ENCODE assay signal across 20 cellular contexts in the genomic region with DNA sequence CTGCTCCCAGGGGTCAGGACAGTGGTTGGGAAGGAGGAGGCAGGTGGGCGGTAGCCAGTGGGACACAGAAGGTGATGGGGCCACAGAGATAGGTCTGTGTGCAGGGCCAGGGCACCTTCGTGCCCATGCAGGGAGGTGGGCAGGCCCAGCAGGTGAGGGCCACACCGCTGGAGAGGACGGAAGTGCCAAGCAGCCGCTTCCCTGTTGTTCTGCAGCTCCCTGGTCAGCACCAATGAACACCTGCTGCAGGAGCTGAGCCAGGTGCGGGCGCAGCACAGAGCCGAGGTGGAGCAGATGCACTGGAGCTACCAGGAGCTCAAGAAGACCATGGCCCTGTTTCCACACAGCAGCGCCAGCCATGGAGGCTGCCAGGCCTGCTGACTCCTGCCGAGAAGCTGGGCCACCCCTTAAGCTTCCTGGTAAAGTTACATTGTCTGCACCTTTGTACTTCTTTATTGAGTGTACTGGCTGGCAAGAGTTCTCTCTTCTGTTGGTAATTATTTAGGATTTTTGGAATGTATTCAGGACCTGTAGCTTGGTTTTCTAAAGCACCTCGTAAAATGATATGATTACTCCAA. TPM values are rescaled to one million over a fixed set of nuclear protein-coding genes. Genes with fewer than 3 reads are reported as not detected.
DNase-seq lines count a peak whose midpoint lies in the region; ATAC-seq and TF ChIP-seq lines count a peak whose summit lies in the region.
"Had no signal": no experiment of that assay in that cellular context is flagged by ENCODE, and none has a peak within 500 bp of the region (broad histone marks: within the 10 kb centered on the region; RNA-seq: fewer than 3 reads in every experiment).

No MANE protein-coding gene starts in this region.

- CTCF ChIA-PET in HEK293 (lab: Yijun Ruan, JAX): interaction anchor here (1.3 kb wide), 1 partner anchor 206 kb away, joined by 3 read pairs; no protein-coding TSS in a partner anchor

- POLR2A ChIA-PET in HEK293 (lab: Yijun Ruan, JAX): no interaction called here

- no peaks in the 10 kb centered on the region for H3K9me3 Mint-ChIP-seq in activated CD4-positive, alpha-beta T cell treated with anti-CD3 and anti-CD28 coated beads, Interleukin-2, amount 10 ng/mL, durations not matched to agents 24 days and 14 days
- H3K9me3 Mint-ChIP-seq in HFFc6: no peaks in the 10 kb centered on the region
- H3K9me3 Mint-ChIP-seq: CD4-positive, CD25-positive, alpha-beta regulatory T cell had no signal

- intact Hi-C loops in lower lobe of right lung (cut with DNase I): no loop called here
- intact Hi-C loops in activated CD4-positive, alpha-beta T cell treated with anti-CD3 and anti-CD28 coated beads, Interleukin-2, amount 10 ng/mL, durations not matched to agents 24 days and 14 days (cut with micrococcal nuclease): no loop called here

- no peaks in the 10 kb centered on the region for H3K27me3 Mint-ChIP-seq in activated CD4-positive, alpha-beta T cell treated with anti-CD3 and anti-CD28 coated beads, Interleukin-2, amount 10 ng/mL, durations not matched to agents 24 days and 14 days
- no peaks in the 10 kb centered on the region; the same call in 1 of the 2 replicates for H3K27me3 Mint-ChIP-seq in HFFc6 (ENCODE audit: insufficient read depth)
- H3K27me3 Mint-ChIP-seq: CD4-positive, CD25-positive, alpha-beta regulatory T cell had no signal

- ATAC-seq in lower lobe of right lung (peak; percentile 20 to 45), HG03354 (IDR thresholded peaks at IDR 0.05; ENCODE audit: poor library complexity, severe bottlenecking, unreplicated experiment) (no peak)

- H3K4me1 ChIP-seq in HEK293 (ENCODE audit: control insufficient read depth, insufficient read depth, low read length) (no peaks in the 10 kb centered on the region), lower lobe of right lung (no peaks in the 10 kb centered on the region)
- H3K4me1 ChIP-seq: adrenal gland, Peyer's patch had no signal

- H3K36me3 Mint-ChIP-seq in activated CD4-positive, alpha-beta T cell treated with anti-CD3 and anti-CD28 coated beads, Interleukin-2, amount 10 ng/mL, durations not matched to agents 24 days and 14 days (ENCODE audit: low read depth): peaks cover 27% of the 10 kb centered on the region
- H3K36me3 Mint-ChIP-seq in HFFc6 (ENCODE audit: low read depth): peaks cover 6% of the 10 kb centered on the region

- DNase-seq in COLO668 (lab: John Stamatoyannopoulos, UW; ENCODE audit: unreplicated experiment) (peak; percentile 77), NCI-H510A treated with DMSO at 0.1 percent for 48 hours (lab: John Stamatoyannopoulos, UW) (peak; percentile 98), lower lobe of right lung (peak; percentile 20), HFFc6 (no peak)
- no peak for DNase-seq in activated CD4-positive, alpha-beta T cell treated with anti-CD3 and anti-CD28 coated beads, Interleukin-2, amount 10 ng/mL, durations not matched to agents 24 days and 14 days
- no peak for DNase-seq in activated CD8-positive, alpha-beta memory T cell treated with anti-CD3 and anti-CD28 coated beads, Interleukin-2, amount 50 U/mL, for 48 hours
- DNase-seq: activated CD4-positive, alpha-beta T cell treated with anti-CD3 and anti-CD28 coated beads, Interleukin-2, amount 50 U/mL, for 4 hours; CD4-positive, CD25-positive, alpha-beta regulatory T cell; cortex of kidney; DMS 273 treated with DMSO at 0.1 percent for 48 hours; mammary epithelial cell; NCI-H446; stimulated activated naive CD4-positive, alpha-beta T cell treated with Interleukin-2 at 50 U/mL for 16 hours; T-helper 2 cell had no signal

- H3K36me3 ChIP-seq in HEK293 (ENCODE audit: control insufficient read depth in 2 of 2, insufficient read depth in 1 of 2, low read length in 2 of 2) (peaks cover 35 to 78% of the 10 kb centered on the region in 2 experiments), lower lobe of right lung (peaks cover 18% of the 10 kb centered on the region)
- H3K36me3 ChIP-seq: adrenal gland had no signal

- no peaks in the 10 kb centered on the region for H3K4me1 Mint-ChIP-seq in activated CD4-positive, alpha-beta T cell treated with anti-CD3 and anti-CD28 coated beads, Interleukin-2, amount 10 ng/mL, durations not matched to agents 24 days and 14 days
- peaks cover 7% of the 10 kb centered on the region for H3K4me1 Mint-ChIP-seq in HFFc6 (ENCODE audit: low read depth)
- H3K4me1 Mint-ChIP-seq: CD4-positive, CD25-positive, alpha-beta regulatory T cell had no signal

- H3K27me3 ChIP-seq in lower lobe of right lung (ENCODE audit: low read depth): no peaks in the 10 kb centered on the region
- H3K27me3 ChIP-seq: adrenal gland, Peyer's patch had no signal

- no peak for TF ChIP-seq CTCF in HEK293 (tag by site-specific recombination; IDR thresholded peaks at IDR 0.05)
- TF ChIP-seq CTCF in lower lobe of right lung (IDR thresholded peaks at IDR 0.05): no peak
- TF ChIP-seq CTCF in HFFc6 (IDR thresholded peaks at IDR 0.05): no peak

- no peak overlapping the region; the same call in 1 of the 2 replicates for H3K27ac ChIP-seq in HEK293 (ENCODE audit: extremely low read depth, low read depth, low read length)
- H3K27ac ChIP-seq in lower lobe of right lung: no peak overlapping the region
- H3K27ac ChIP-seq: adrenal gland, KMS-11, Peyer's patch, skin epidermis had no signal

- no peak overlapping the region for H3K4me3 ChIP-seq in HEK293 (ENCODE audit: low read depth, low read length)
- no peak overlapping the region for H3K4me3 ChIP-seq in lower lobe of right lung
- H3K4me3 ChIP-seq: adrenal gland, Peyer's patch, skin epidermis had no signal

- no peak overlapping the region for H3K27ac Mint-ChIP-seq in activated CD4-positive, alpha-beta T cell treated with anti-CD3 and anti-CD28 coated beads, Interleukin-2, amount 10 ng/mL, durations not matched to agents 24 days and 14 days
- H3K27ac Mint-ChIP-seq in HFFc6: no peak overlapping the region
- H3K27ac Mint-ChIP-seq: CD4-positive, CD25-positive, alpha-beta regulatory T cell had no signal

- H3K9me3 ChIP-seq in HEK293 (ENCODE audit: control insufficient read depth, insufficient read depth, low read depth, low read length) (no peaks in the 10 kb centered on the region), lower lobe of right lung (no peaks in the 10 kb centered on the region)
- H3K9me3 ChIP-seq: adrenal gland, Peyer's patch had no signal

- H3K4me3 Mint-ChIP-seq in activated CD4-positive, alpha-beta T cell treated with anti-CD3 and anti-CD28 coated beads, Interleukin-2, amount 10 ng/mL, durations not matched to agents 24 days and 14 days: no peak overlapping the region
- no peak overlapping the region for H3K4me3 Mint-ChIP-seq in HFFc6
- H3K4me3 Mint-ChIP-seq: CD4-positive, CD25-positive, alpha-beta regulatory T cell had no signal

TF ChIP-seq in HEK293, 187 proteins besides CTCF, POLR2A, EP300 and RAD21:
- TF ChIP-seq MZF1 (tag by site-specific recombination; IDR thresholded peaks at IDR 0.05; ENCODE audit: borderline replicate concordance) (no peak), ZNF600 (tag by site-specific recombination; IDR thresholded peaks at IDR 0.05) (peak; percentile 47; the same call in 1 of the 2 replicates)

RNA-seq across cellular contexts. Expression of gene TPPP, which starts 40.3 kb away (rescaled TPM):
- total RNA-seq in lower lobe of right lung: 16.2 TPM
- total RNA-seq in activated CD4-positive, alpha-beta T cell treated with anti-CD3 and anti-CD28 coated beads, Interleukin-2, amount 10 ng/mL, durations not matched to agents 24 days and 14 days: 0.07 TPM in 1 of 2 replicates, not detected in the other
- under 1 TPM; 0.19 to 0.43 (median 0.30) TPM for total RNA-seq in HFFc6 (2021; fragmentation: NEBNext Ultra II Directional; extraction: Animal tissue kit (Norgen Biotek cat#: 25700))

RNA-seq across cellular contexts. Expression of gene CEP72, which starts 40.7 kb away (rescaled TPM):
- total RNA-seq in lower lobe of right lung: 10.6 TPM
- 33.2 and 36.0 TPM in 2 replicates for total RNA-seq in activated CD4-positive, alpha-beta T cell treated with anti-CD3 and anti-CD28 coated beads, Interleukin-2, amount 10 ng/mL, durations not matched to agents 24 days and 14 days
- 1 to 10 TPM; 2.9 to 5.0 (median 4.0) TPM for total RNA-seq in HFFc6 (2021; fragmentation: NEBNext Ultra II Directional; extraction: Animal tissue kit (Norgen Biotek cat#: 25700))

Comparison
In these comparisons a context has a peak if more than half of its experiments do, and no peak if none do; other contexts are left out.
1. DNase-seq: peak in COLO668 (single experiment), NCI-H510A treated with DMSO at 0.1 percent for 48 hours (single experiment) and lower lobe of right lung (single experiment); none in activated CD4-positive, alpha-beta T cell treated with anti-CD3 and anti-CD28 coated beads, Interleukin-2, amount 10 ng/mL, durations not matched to agents 24 days and 14 days (single experiment), HFFc6 (single experiment) and activated CD8-positive, alpha-beta memory T cell treated with anti-CD3 and anti-CD28 coated beads, Interleukin-2, amount 50 U/mL, for 48 hours (single experiment).
2. RNA of gene TPPP, which starts 40.3 kb away (total RNA-seq): 16.2 TPM in lower lobe of right lung (single experiment); 0.19 to 0.43 TPM in HFFc6 and 0.07 TPM in activated CD4-positive, alpha-beta T cell treated with anti-CD3 and anti-CD28 coated beads, Interleukin-2, amount 10 ng/mL, durations not matched to agents 24 days and 14 days; every median in the first group is over 10 times any median in the second.